Comparison of ENCODE assay signal across 33 cellular contexts in genomic region chr14:65718629-65719028, GRCh38.
"Had no signal": no experiment of that assay in that cellular context is flagged by ENCODE, and none has a peak within 500 bp of the region (broad histone marks: within the 10 kb centered on the region; RNA-seq: fewer than 3 reads in every experiment).

No MANE protein-coding gene starts in this region.

- H3K27ac Mint-ChIP-seq: activated CD8-positive, alpha-beta memory T cell treated with anti-CD3 and anti-CD28 coated beads, Interleukin-2, amount 10 ng/mL, durations not matched to agents 7 days and 5 days; activated CD8-positive, alpha-beta T cell treated with anti-CD3 and anti-CD28 coated beads, Interleukin-2, amount 10 ng/mL, durations not matched to agents 7 days and 5 days; activated naive CD4-positive, alpha-beta T cell treated with anti-CD3 and anti-CD28 coated beads for 36 hours; activated naive CD8-positive, alpha-beta T cell treated with anti-CD3 and anti-CD28 coated beads, Interleukin-2, amount 10 ng/mL, durations not matched to agents 7 days and 5 days; activated T-helper 1 cell treated with anti-CD3 and anti-CD28 coated beads, Interleukin-12 subunit alpha, Interleukin-12 subunit beta, Interleukin-2, Interleukin-4 antibody, amounts not matched to agents 30 ng/mL and 10 ng/mL and 1 ng/mL, durations not matched to agents 14 hours and 24 hours and 36 hours; activated T-helper 2 cell treated with anti-CD3 and anti-CD28 coated beads, Interferon-gamma antibody, Interleukin-2, Interleukin-4, amounts not matched to agents 10 μg/mL and 5 μg/mL and 100 μg/mL, durations not matched to agents 14 hours and 24 hours and 36 hours; dendritic cell treated with granulocyte-macrophage colony-stimulating factor and Interleukin-4, amounts not matched to agents 40 ng/mL and 50 ng/mL, for 4 days; T-helper 17 cell; T-helper 2 cell treated with Interferon-gamma antibody and Interleukin-4, amounts not matched to agents 5 μg/mL and 100 μg/mL, for 36 hours had no signal

- H3K27me3 Mint-ChIP-seq: activated CD8-positive, alpha-beta memory T cell treated with anti-CD3 and anti-CD28 coated beads, Interleukin-2, amount 10 ng/mL, durations not matched to agents 7 days and 5 days; activated naive CD4-positive, alpha-beta T cell treated with anti-CD3 and anti-CD28 coated beads, Interleukin-2, amount 50 U/mL, for 24 hours; activated naive CD8-positive, alpha-beta T cell treated with anti-CD3 and anti-CD28 coated beads, Interleukin-2, amount 10 ng/mL, durations not matched to agents 7 days and 5 days; central memory CD8-positive, alpha-beta T cell; dendritic cell treated with granulocyte-macrophage colony-stimulating factor and Interleukin-4, amounts not matched to agents 40 ng/mL and 50 ng/mL, for 4 days; T-helper 17 cell had no signal

- H3K4me3 Mint-ChIP-seq: activated CD8-positive, alpha-beta memory T cell treated with anti-CD3 and anti-CD28 coated beads, Interleukin-2, amount 10 ng/mL, durations not matched to agents 7 days and 5 days; activated CD8-positive, alpha-beta T cell treated with anti-CD3 and anti-CD28 coated beads, Interleukin-2, amount 10 ng/mL, durations not matched to agents 7 days and 5 days; activated naive CD4-positive, alpha-beta T cell treated with anti-CD3 and anti-CD28 coated beads for 36 hours; activated naive CD8-positive, alpha-beta T cell treated with anti-CD3 and anti-CD28 coated beads, Interleukin-2, amount 10 ng/mL, durations not matched to agents 7 days and 5 days; activated T-helper 1 cell treated with anti-CD3 and anti-CD28 coated beads, Interleukin-12 subunit alpha, Interleukin-12 subunit beta, Interleukin-2, Interleukin-4 antibody, amounts not matched to agents 30 ng/mL and 10 ng/mL and 1 ng/mL, durations not matched to agents 14 hours and 24 hours and 36 hours; central memory CD8-positive, alpha-beta T cell; dendritic cell treated with granulocyte-macrophage colony-stimulating factor and Interleukin-4, amounts not matched to agents 40 ng/mL and 50 ng/mL, for 4 days; T-helper 17 cell; T-helper 2 cell treated with Interferon-gamma antibody and Interleukin-4, amounts not matched to agents 5 μg/mL and 100 μg/mL, for 36 hours had no signal

- H3K4me3 ChIP-seq: coronary artery, dorsolateral prefrontal cortex, esophagus muscularis mucosa, gastrocnemius medialis, heart left ventricle had no signal

- H3K36me3 ChIP-seq: brain microvascular endothelial cell, esophagus muscularis mucosa, gastrocnemius medialis had no signal

- H3K27ac ChIP-seq: brain microvascular endothelial cell, coronary artery, dorsolateral prefrontal cortex, esophagus muscularis mucosa, foreskin keratinocyte, gastrocnemius medialis, heart left ventricle had no signal

- H3K9me3 Mint-ChIP-seq: central memory CD8-positive, alpha-beta T cell had no signal

- H3K27me3 ChIP-seq: brain microvascular endothelial cell, dorsolateral prefrontal cortex, esophagus muscularis mucosa, foreskin keratinocyte, gastrocnemius medialis, heart left ventricle had no signal

- H3K9me3 ChIP-seq: gastrocnemius medialis had no signal

- DNase-seq: activated CD4-positive, alpha-beta T cell treated with anti-CD3 and anti-CD28 coated beads for 1 hour; activated CD4-positive, alpha-beta T cell treated with anti-CD3 and anti-CD28 coated beads for 4 hours; activated CD4-positive, alpha-beta T cell treated with anti-CD3 and anti-CD28 coated beads, Interleukin-2, amount 50 U/mL, for 1 hour; activated CD4-positive, alpha-beta T cell treated with anti-CD3 and anti-CD28 coated beads, Interleukin-2, amount 50 U/mL, for 48 hours; activated CD8-positive, alpha-beta memory T cell treated with anti-CD3 and anti-CD28 coated beads, Interleukin-2, amount 10 ng/mL, durations not matched to agents 7 days and 5 days; activated CD8-positive, alpha-beta memory T cell treated with anti-CD3 and anti-CD28 coated beads, Interleukin-2, amount 50 U/mL, for 4 hours; activated CD8-positive, alpha-beta T cell treated with anti-CD3 and anti-CD28 coated beads, Interleukin-2, amount 10 ng/mL, durations not matched to agents 7 days and 5 days; activated effector memory CD4-positive, alpha-beta T cell treated with anti-CD3 and anti-CD28 coated beads, Interleukin-2, amount 50 U/mL, for 16 hours; activated naive CD4-positive, alpha-beta T cell treated with anti-CD3 and anti-CD28 coated beads for 36 hours; activated naive CD8-positive, alpha-beta T cell treated with anti-CD3 and anti-CD28 coated beads, Interleukin-2, amount 10 ng/mL, durations not matched to agents 7 days and 5 days; activated T-cell treated with anti-CD3 and anti-CD28 coated beads, Interleukin-2, amount 50 U/mL, for 1 hour; activated T-cell treated with anti-CD3 and anti-CD28 coated beads, Interleukin-2, amount 50 U/mL, for 48 hours; amniotic stem cell; anterior cingulate cortex; brain microvascular endothelial cell; dorsolateral prefrontal cortex; effector memory CD4-positive, alpha-beta T cell; erythroblast; foreskin keratinocyte; gastrocnemius medialis; glutamatergic neuron; heart left ventricle; T-helper 1 cell; T-helper 17 cell; T1000 had no signal

- ATAC-seq: activated CD8-positive, alpha-beta memory T cell treated with anti-CD3 and anti-CD28 coated beads, Interleukin-2, amount 10 ng/mL, durations not matched to agents 7 days and 5 days; activated CD8-positive, alpha-beta T cell treated with anti-CD3 and anti-CD28 coated beads, Interleukin-2, amount 10 ng/mL, durations not matched to agents 7 days and 5 days; foreskin keratinocyte; gastrocnemius medialis; heart left ventricle; T-helper 17 cell had no signal

- H3K4me1 ChIP-seq: esophagus muscularis mucosa, foreskin keratinocyte, gastrocnemius medialis, heart left ventricle had no signal
